Comparison of ENCODE assay signal across 1 cellular context in the genomic region with DNA sequence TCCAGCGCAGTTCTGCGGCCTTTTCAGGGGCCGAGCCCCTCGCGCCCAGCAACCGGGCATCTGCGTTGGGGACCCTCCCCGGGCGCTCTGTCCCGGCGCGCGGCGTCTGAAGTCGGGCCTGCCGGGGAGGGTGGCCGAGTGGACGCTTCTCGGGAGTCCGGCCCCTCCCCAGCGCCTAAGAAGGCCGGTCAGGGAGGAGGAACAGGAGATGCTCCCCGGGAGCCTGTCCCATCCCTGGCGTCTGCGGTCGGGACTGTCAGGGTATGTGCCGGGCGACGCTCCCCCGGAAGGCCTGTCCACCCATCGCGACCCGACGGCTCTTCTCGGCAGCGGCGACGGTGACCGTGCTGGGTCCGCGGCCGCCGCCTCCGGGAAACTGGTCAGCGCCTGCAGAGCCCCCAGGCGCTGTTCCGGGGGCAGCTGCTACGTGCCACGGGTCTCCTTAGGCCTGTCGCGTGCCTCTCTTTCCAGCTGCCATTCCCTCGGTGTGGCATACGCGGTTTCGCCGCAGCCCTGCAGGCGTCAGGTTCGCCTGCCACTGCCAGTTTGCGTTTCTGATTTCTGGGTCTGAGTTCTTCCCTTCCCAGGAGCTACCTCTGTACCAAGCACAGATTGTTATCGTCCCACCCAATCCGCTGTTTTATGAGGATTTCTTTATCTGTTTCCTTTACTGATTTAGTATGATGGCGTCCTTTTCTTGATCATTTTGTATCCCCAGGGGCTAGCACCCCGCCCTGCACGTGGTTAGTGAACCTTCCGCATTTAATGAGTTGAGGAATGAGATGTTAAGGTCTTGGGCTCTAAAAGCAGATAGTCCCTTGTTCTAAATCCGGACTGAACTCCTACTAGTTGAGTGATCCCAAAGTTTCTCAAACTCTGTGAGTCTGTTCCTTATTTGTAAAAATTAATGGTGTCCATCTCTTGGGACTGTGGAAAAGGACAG.
TF ChIP-seq lines count a peak whose summit lies in the region.

No MANE protein-coding gene starts in this region.

TF ChIP-seq in HepG2, 621 proteins besides CTCF, POLR2A, EP300 and RAD21 (continued from another document):
- TF ChIP-seq, protein P1, sequence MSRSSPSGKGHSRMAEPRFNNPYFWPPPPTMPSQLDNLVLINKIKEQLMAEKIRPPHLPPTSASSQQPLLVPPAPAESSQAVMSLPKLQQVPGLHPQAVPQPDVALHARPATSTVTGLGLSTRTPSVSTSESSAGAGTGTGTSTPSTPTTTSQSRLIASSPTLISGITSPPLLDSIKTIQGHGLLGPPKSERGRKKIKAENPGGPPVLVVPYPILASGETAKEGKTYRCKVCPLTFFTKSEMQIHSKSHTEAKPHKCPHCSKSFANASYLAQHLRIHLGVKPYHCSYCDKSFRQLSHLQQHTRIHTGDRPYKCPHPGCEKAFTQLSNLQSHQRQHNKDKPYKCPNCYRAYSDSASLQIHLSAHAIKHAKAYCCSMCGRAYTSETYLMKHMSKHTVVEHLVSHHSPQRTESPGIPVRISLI (CRISPR knock-in tag; IDR thresholded peaks at IDR 0.05; ENCODE audit: borderline replicate concordance) = no peak
- TF ChIP-seq, protein P2, sequence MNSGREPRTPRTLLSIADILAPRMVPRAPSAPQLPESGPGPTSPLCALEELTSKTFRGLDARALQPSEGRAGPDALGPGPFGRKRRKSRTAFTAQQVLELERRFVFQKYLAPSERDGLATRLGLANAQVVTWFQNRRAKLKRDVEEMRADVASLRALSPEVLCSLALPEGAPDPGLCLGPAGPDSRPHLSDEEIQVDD (CRISPR knock-in tag; IDR thresholded peaks at IDR 0.05; ENCODE audit: borderline replicate concordance) = no peak
- TF ChIP-seq JUN (CRISPR knock-in tag; IDR thresholded peaks at IDR 0.05) (0 out of 2 replicates have a peak, but pooled peaks have one; percentile 23), GPN1 (CRISPR knock-in tag; IDR thresholded peaks at IDR 0.05; ENCODE audit: borderline replicate concordance) (no peak), SKI (IDR thresholded peaks at IDR 0.05; ENCODE audit: partially characterized antibody) (no peak), LCORL (IDR thresholded peaks at IDR 0.05) (no peak), LCORL (CRISPR knock-in tag; IDR thresholded peaks at IDR 0.05) (no peak), PHF8 (CRISPR knock-in tag; IDR thresholded peaks at IDR 0.05) (peak; percentile 77), ZC3H4 (CRISPR knock-in tag; IDR thresholded peaks at IDR 0.05; ENCODE audit: borderline replicate concordance) (no peak), ZNF367 (CRISPR knock-in tag; IDR thresholded peaks at IDR 0.05; ENCODE audit: borderline replicate concordance) (no peak)
- TF ChIP-seq, protein P3, sequence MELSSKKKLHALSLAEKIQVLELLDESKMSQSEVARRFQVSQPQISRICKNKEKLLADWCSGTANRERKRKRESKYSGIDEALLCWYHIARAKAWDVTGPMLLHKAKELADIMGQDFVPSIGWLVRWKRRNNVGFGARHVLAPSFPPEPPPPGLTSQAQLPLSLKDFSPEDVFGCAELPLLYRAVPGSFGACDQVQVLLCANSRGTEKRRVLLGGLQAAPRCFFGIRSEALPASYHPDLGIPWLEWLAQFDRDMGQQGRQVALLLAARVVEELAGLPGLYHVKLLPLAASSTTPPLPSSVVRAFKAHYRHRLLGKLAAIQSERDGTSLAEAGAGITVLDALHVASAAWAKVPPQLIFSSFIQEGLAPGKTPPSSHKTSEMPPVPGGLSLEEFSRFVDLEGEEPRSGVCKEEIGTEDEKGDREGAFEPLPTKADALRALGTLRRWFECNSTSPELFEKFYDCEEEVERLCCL (CRISPR knock-in tag; IDR thresholded peaks at IDR 0.05; ENCODE audit: borderline replicate concordance) = no peak
- TF ChIP-seq, protein P4, sequence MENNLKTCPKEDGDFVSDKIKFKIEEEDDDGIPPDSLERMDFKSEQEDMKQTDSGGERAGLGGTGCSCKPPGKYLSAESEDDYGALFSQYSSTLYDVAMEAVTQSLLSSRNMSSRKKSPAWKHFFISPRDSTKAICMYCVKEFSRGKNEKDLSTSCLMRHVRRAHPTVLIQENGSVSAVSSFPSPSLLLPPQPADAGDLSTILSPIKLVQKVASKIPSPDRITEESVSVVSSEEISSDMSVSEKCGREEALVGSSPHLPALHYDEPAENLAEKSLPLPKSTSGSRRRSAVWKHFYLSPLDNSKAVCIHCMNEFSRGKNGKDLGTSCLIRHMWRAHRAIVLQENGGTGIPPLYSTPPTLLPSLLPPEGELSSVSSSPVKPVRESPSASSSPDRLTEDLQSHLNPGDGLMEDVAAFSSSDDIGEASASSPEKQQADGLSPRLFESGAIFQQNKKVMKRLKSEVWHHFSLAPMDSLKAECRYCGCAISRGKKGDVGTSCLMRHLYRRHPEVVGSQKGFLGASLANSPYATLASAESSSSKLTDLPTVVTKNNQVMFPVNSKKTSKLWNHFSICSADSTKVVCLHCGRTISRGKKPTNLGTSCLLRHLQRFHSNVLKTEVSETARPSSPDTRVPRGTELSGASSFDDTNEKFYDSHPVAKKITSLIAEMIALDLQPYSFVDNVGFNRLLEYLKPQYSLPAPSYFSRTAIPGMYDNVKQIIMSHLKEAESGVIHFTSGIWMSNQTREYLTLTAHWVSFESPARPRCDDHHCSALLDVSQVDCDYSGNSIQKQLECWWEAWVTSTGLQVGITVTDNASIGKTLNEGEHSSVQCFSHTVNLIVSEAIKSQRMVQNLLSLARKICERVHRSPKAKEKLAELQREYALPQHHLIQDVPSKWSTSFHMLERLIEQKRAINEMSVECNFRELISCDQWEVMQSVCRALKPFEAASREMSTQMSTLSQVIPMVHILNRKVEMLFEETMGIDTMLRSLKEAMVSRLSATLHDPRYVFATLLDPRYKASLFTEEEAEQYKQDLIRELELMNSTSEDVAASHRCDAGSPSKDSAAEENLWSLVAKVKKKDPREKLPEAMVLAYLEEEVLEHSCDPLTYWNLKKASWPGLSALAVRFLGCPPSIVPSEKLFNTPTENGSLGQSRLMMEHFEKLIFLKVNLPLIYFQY (CRISPR knock-in tag; IDR thresholded peaks at IDR 0.05; ENCODE audit: borderline replicate concordance) = no peak; the same call in 1 of the 2 replicates
